Comparison of ENCODE assay signal across 9 cellular contexts in genomic region chr2:20781656-20782265, GRCh38. TPM values are rescaled to one million over a fixed set of nuclear protein-coding genes. Genes with fewer than 3 reads are reported as not detected.
DNase-seq lines count a peak whose midpoint lies in the region; ATAC-seq and TF ChIP-seq lines count a peak whose summit lies in the region.
"Had no signal": no experiment of that assay in that cellular context is flagged by ENCODE, and none has a peak within 500 bp of the region (broad histone marks: within the 10 kb centered on the region; RNA-seq: fewer than 3 reads in every experiment).

No MANE protein-coding gene starts in this region.

- H3K4me3 ChIP-seq in Jurkat, Clone E6-1 (ENCODE audit: low read length) = no peak overlapping the region
- H3K4me3 ChIP-seq in liver (ENCODE audit: low read depth in 1 of 3, low read length in 3 of 3) = no peak overlapping the region
- H3K4me3 ChIP-seq: BLaER1 had no signal

- 79% methylated on average over 3 of the region's 3 CpGs for WGBS in liver

- no peaks in the 10 kb centered on the region for H3K27me3 ChIP-seq in liver (ENCODE audit: control insufficient read depth in 4 of 4, insufficient read depth in 4 of 4, low read length in 3 of 4)
- H3K27me3 ChIP-seq: BLaER1 had no signal

- peak; percentile 73 for TF ChIP-seq CTCF in liver (IDR thresholded peaks at IDR 0.05; ENCODE audit: low read depth, low read length, missing input control)

- peak; percentile 0 for DNase-seq in DMS153 (lab: John Stamatoyannopoulos, UW)
- no peak for DNase-seq in DMS153 treated with DMSO at 0.1 percent for 48 hours (lab: John Stamatoyannopoulos, UW; ENCODE audit: unreplicated experiment)
- peak; percentile 29 for DNase-seq in Jurkat, Clone E6-1 (ENCODE audit: low read depth, low spot score)
- peak; percentile 40 for DNase-seq in amniotic epithelial cell (ENCODE audit: low read depth)
- DNase-seq in hypothalamus (lab: John Stamatoyannopoulos, UW) = no peak
- DNase-seq in NCI-H187 (lab: John Stamatoyannopoulos, UW) = no peak

- H3K36me3 ChIP-seq in liver (ENCODE audit: control insufficient read depth in 4 of 4, insufficient read depth in 3 of 4, low read depth in 1 of 4, low read length in 3 of 4) = peaks cover 0 to 2% (median under 1%) of the 10 kb centered on the region in 4 donors

- no peaks in the 10 kb centered on the region for H3K9me3 ChIP-seq in liver (ENCODE audit: control insufficient read depth in 4 of 4, low read length in 3 of 4)

- peak; percentile 86 to 92 for TF ChIP-seq RAD21 in liver (IDR thresholded peaks at IDR 0.05)

- H3K9ac ChIP-seq in liver (ENCODE audit: low read depth in 1 of 2, low read length in 2 of 2) = no peak overlapping the region
- H3K9ac ChIP-seq: BLaER1 had no signal

- no peak overlapping the region for H3K27ac ChIP-seq in liver (ENCODE audit: low read depth in 1 of 2, low read length in 2 of 2)
- H3K27ac ChIP-seq: BLaER1 had no signal

- no peaks in the 10 kb centered on the region for H3K4me1 ChIP-seq in liver (ENCODE audit: control insufficient read depth in 4 of 4, insufficient read depth in 4 of 4, low read length in 3 of 4)
- H3K4me1 ChIP-seq: BLaER1 had no signal

- ATAC-seq in GM21390 (IDR thresholded peaks at IDR 0.05; ENCODE audit: unreplicated experiment) = peak; percentile 69

TF ChIP-seq in liver, 16 proteins besides CTCF, POLR2A, EP300 and RAD21:
- peak in 1 of 2 donors; percentile 18 for TF ChIP-seq HNF4A (conservative IDR thresholded peaks at IDR 0.05)
- TF ChIP-seq, protein P1, sequence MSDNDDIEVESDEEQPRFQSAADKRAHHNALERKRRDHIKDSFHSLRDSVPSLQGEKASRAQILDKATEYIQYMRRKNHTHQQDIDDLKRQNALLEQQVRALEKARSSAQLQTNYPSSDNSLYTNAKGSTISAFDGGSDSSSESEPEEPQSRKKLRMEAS (IDR thresholded peaks at IDR 0.05) = no peak
- no peak for TF ChIP-seq RXRA (IDR thresholded peaks at IDR 0.05)

RNA-seq across cellular contexts. Expression of gene LDAH, which starts 41.1 kb away (rescaled TPM):
- 19.2 TPM for polyA plus RNA-seq in Jurkat, Clone E6-1 (2012; ENCODE audit: insufficient read depth, insufficient read length)
- total RNA-seq in liver = 10 to 100 TPM; 10.4 to 17.7 TPM
- 1 to 10 TPM; 5.8 to 9.0 TPM for polyA plus RNA-seq in liver

Comparison
In these comparisons a context has a peak if more than half of its experiments do, and no peak if none do; other contexts are left out.
1. DNase-seq: peak in DMS153 (single experiment), Jurkat, Clone E6-1 (single experiment) and amniotic epithelial cell (single experiment); none in DMS153 treated with DMSO at 0.1 percent for 48 hours (single experiment), hypothalamus (0 of 51) and NCI-H187 (0 of 2).